1 cellular context compared by ENCODE assay signal in genomic region chr3:170320471-170321121, GRCh38.
TF ChIP-seq lines count a peak whose summit lies in the region.

No MANE protein-coding gene starts in this region.

TF ChIP-seq in K562, 482 proteins besides CTCF, POLR2A, EP300 and RAD21:
- TF ChIP-seq NCOA4 (IDR thresholded peaks at IDR 0.05; ENCODE audit: partially characterized antibody) (no peak), PBX2 (CRISPR knock-in tag; IDR thresholded peaks at IDR 0.05; ENCODE audit: low read depth) (no peak), PBX2 (tag; conservative IDR thresholded peaks at IDR 0.05; ENCODE audit: low read depth) (no peak), ZNF639 (CRISPR knock-in tag; conservative IDR thresholded peaks at IDR 0.05 in 1 of 2, IDR thresholded peaks at IDR 0.05 in 1 of 2) (no peak), RFX1 (IDR thresholded peaks at IDR 0.05) (0 out of 2 replicates have a peak, but pooled peaks have one; percentile 22)
TF ChIP-seq in K562: peak in this region for 1.
